8 cellular contexts compared by ENCODE assay signal in genomic region chr3:97823503-97824004, GRCh38. TPM values are rescaled to one million over a fixed set of nuclear protein-coding genes. Genes with fewer than 3 reads are reported as not detected.
DNase-seq lines count a peak whose midpoint lies in the region.

No MANE protein-coding gene starts in this region.

- peak overlapping the region; percentile 86 to 92 for H3K4me3 ChIP-seq in stomach smooth muscle (ENCODE audit: low read length in 2 of 2)

- peaks cover 40% of the 10 kb centered on the region for H3K4me1 Mint-ChIP-seq in activated T-helper 1 cell treated with anti-CD3 and anti-CD28 coated beads, Interleukin-12 subunit alpha, Interleukin-12 subunit beta, Interleukin-2, Interleukin-4 antibody, amounts not matched to agents 30 ng/mL and 10 ng/mL and 1 ng/mL, durations not matched to agents 14 hours and 24 hours and 36 hours (ENCODE audit: low read depth)
- H3K4me1 Mint-ChIP-seq in immature natural killer cell = peaks cover 22 to 33% of the 10 kb centered on the region in 2 donors

- peaks cover 3% of the 10 kb centered on the region for H3K36me3 Mint-ChIP-seq in activated T-helper 1 cell treated with anti-CD3 and anti-CD28 coated beads, Interleukin-12 subunit alpha, Interleukin-12 subunit beta, Interleukin-2, Interleukin-4 antibody, amounts not matched to agents 30 ng/mL and 10 ng/mL and 1 ng/mL, durations not matched to agents 14 hours and 24 hours and 36 hours (ENCODE audit: low read depth)
- no peaks in the 10 kb centered on the region for H3K36me3 Mint-ChIP-seq in immature natural killer cell

- H3K27ac Mint-ChIP-seq in activated T-helper 1 cell treated with anti-CD3 and anti-CD28 coated beads, Interleukin-12 subunit alpha, Interleukin-12 subunit beta, Interleukin-2, Interleukin-4 antibody, amounts not matched to agents 30 ng/mL and 10 ng/mL and 1 ng/mL, durations not matched to agents 14 hours and 24 hours and 36 hours = no peak overlapping the region
- H3K27ac Mint-ChIP-seq in immature natural killer cell = no peak overlapping the region

- H3K36me3 ChIP-seq in stomach smooth muscle (ENCODE audit: control insufficient read depth in 2 of 2, insufficient read depth in 2 of 2, low read length in 2 of 2) = no peaks in the 10 kb centered on the region

- H3K9me3 ChIP-seq in stomach smooth muscle (ENCODE audit: control insufficient read depth in 2 of 2, low read length in 2 of 2) = no peaks in the 10 kb centered on the region

- no peaks in the 10 kb centered on the region for H3K9me3 Mint-ChIP-seq in activated T-helper 1 cell treated with anti-CD3 and anti-CD28 coated beads, Interleukin-12 subunit alpha, Interleukin-12 subunit beta, Interleukin-2, Interleukin-4 antibody, amounts not matched to agents 30 ng/mL and 10 ng/mL and 1 ng/mL, durations not matched to agents 14 hours and 24 hours and 36 hours
- H3K9me3 Mint-ChIP-seq in immature natural killer cell = no peaks in the 10 kb centered on the region

- DNase-seq in NCI-H82 (lab: John Stamatoyannopoulos, UW) (peak; percentile 54), NCI-H82 treated with DMSO at 0.1 percent for 48 hours (lab: John Stamatoyannopoulos, UW; ENCODE audit: unreplicated experiment) (no peak), immature natural killer cell (no peak), NCI-H2227 (lab: John Stamatoyannopoulos, UW; ENCODE audit: unreplicated experiment) (no peak), occipital lobe (lab: John Stamatoyannopoulos, UW) (no peak), HuH-7.5 (ENCODE audit: low spot score) (no peak)
- no peak for DNase-seq in activated T-helper 1 cell treated with anti-CD3 and anti-CD28 coated beads, Interleukin-12 subunit alpha, Interleukin-12 subunit beta, Interleukin-2, Interleukin-4 antibody, amounts not matched to agents 30 ng/mL and 10 ng/mL and 1 ng/mL, durations not matched to agents 14 hours and 24 hours and 36 hours (ENCODE audit: low spot score)

- no peaks in the 10 kb centered on the region for H3K27me3 ChIP-seq in stomach smooth muscle (ENCODE audit: control insufficient read depth in 1 of 2, insufficient read depth in 2 of 2, low read length in 2 of 2)

- H3K4me1 ChIP-seq in stomach smooth muscle (ENCODE audit: control insufficient read depth, insufficient read depth, low read length) = peaks cover 7% of the 10 kb centered on the region

- intact Hi-C loops in activated T-helper 1 cell treated with anti-CD3 and anti-CD28 coated beads, Interleukin-12 subunit alpha, Interleukin-12 subunit beta, Interleukin-2, Interleukin-4 antibody, amounts not matched to agents 30 ng/mL and 10 ng/mL and 1 ng/mL, durations not matched to agents 14 hours and 24 hours and 36 hours (cut with micrococcal nuclease) = loop anchor here (10.0 kb wide), 1 partner anchor 701 kb away; the partner anchor contains the start of gene CLDND1

- H3K27me3 Mint-ChIP-seq in activated T-helper 1 cell treated with anti-CD3 and anti-CD28 coated beads, Interleukin-12 subunit alpha, Interleukin-12 subunit beta, Interleukin-2, Interleukin-4 antibody, amounts not matched to agents 30 ng/mL and 10 ng/mL and 1 ng/mL, durations not matched to agents 14 hours and 24 hours and 36 hours (ENCODE audit: insufficient read depth) = peaks cover 31% of the 10 kb centered on the region
- H3K27me3 Mint-ChIP-seq in immature natural killer cell (ENCODE audit: low read depth in 3 of 3) = peaks cover 4 to 17% (median 13%) of the 10 kb centered on the region in 3 donors

- H3K9ac ChIP-seq in stomach smooth muscle (ENCODE audit: low read length in 2 of 2) = peak overlapping the region; percentile 80 to 84

- peak overlapping the region; percentile 99 for H3K4me3 Mint-ChIP-seq in activated T-helper 1 cell treated with anti-CD3 and anti-CD28 coated beads, Interleukin-12 subunit alpha, Interleukin-12 subunit beta, Interleukin-2, Interleukin-4 antibody, amounts not matched to agents 30 ng/mL and 10 ng/mL and 1 ng/mL, durations not matched to agents 14 hours and 24 hours and 36 hours
- peak overlapping the region; percentile 89 to 97 (median 92) for H3K4me3 Mint-ChIP-seq in immature natural killer cell

- no peak overlapping the region for H3K27ac ChIP-seq in stomach smooth muscle (ENCODE audit: low read length)

RNA-seq across cellular contexts. Expression of gene CRYBG3, which starts 1.7 kb away (rescaled TPM):
- total RNA-seq in activated T-helper 1 cell treated with anti-CD3 and anti-CD28 coated beads, Interleukin-12 subunit alpha, Interleukin-12 subunit beta, Interleukin-2, Interleukin-4 antibody, amounts not matched to agents 30 ng/mL and 10 ng/mL and 1 ng/mL, durations not matched to agents 14 hours and 24 hours and 36 hours = 6.5 and 6.8 TPM in 2 replicates
- under 1 TPM in 2 of 3 donors, not detected in 1; 0.17 to 0.48 TPM for polyA plus RNA-seq in immature natural killer cell
- total RNA-seq in occipital lobe = 5.9 TPM

RNA-seq across cellular contexts. Expression of gene ARL6, which starts 59.0 kb away (rescaled TPM):
- total RNA-seq in activated T-helper 1 cell treated with anti-CD3 and anti-CD28 coated beads, Interleukin-12 subunit alpha, Interleukin-12 subunit beta, Interleukin-2, Interleukin-4 antibody, amounts not matched to agents 30 ng/mL and 10 ng/mL and 1 ng/mL, durations not matched to agents 14 hours and 24 hours and 36 hours = 5.9 and 6.2 TPM in 2 replicates
- 1 to 10 TPM; 1.3 to 4.7 (median 1.6) TPM for polyA plus RNA-seq in immature natural killer cell
- 40.1 TPM for total RNA-seq in occipital lobe
